Comparison of ENCODE assay signal across 11 cellular contexts in the genomic region with DNA sequence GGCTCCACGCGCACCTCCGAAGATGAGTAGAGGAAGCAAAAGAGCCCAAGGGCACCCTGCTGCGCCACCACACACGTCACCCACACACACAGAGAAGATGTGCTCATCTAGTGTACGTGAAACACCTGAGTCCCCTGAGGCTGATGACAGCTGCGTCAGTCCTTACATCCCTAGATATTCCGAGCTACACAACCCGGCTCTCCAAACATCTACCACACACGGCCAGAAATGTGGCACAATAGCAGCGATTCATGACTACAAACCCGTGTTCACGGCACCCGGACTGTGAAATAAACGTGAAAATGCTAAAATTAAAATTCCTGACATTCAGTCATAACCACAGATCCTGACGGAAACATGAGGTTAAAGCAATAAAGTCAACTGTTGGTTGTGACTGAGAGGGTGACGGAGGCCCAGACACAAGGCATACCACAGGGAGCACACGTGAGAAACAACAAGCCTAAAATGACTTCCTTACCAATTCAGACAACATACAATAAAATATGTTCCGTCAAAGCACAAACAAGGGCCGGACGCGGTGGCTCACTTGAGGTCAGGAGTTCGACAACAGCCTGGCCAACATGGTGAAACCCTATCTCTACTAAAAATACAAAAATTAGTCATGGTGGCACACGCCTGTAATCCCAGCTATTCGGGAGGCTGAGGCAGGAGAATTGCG. TPM values are rescaled to one million over a fixed set of nuclear protein-coding genes. Genes with fewer than 3 reads are reported as not detected.
A peak's percentile ranks its signal among the peaks of the same experiment; 100 is the strongest.
DNase-seq lines count a peak whose midpoint lies in the region; ATAC-seq and TF ChIP-seq lines count a peak whose summit lies in the region.
"Had no signal": no experiment of that assay in that cellular context is flagged by ENCODE, and none has a peak within 500 bp of the region (broad histone marks: within the 10 kb centered on the region; RNA-seq: fewer than 3 reads in every experiment).

No MANE protein-coding gene starts in this region.

- DNase-seq in LHCN-M2 (ENCODE audit: low read depth): peak; percentile 86
- DNase-seq in central memory CD8-positive, alpha-beta T cell (ENCODE audit: low spot score in 2 of 2): no peak
- DNase-seq in adrenal gland: no peak
- DNase-seq in cerebellar cortex (ENCODE audit: low spot score): no peak
- DNase-seq: activated CD4-positive, CD25-positive, alpha-beta regulatory T cell; BE2C; cerebellar nuclear complex; EL; NCI-H187 treated with DMSO at 0.1 percent for 48 hours had no signal

- peaks cover 0 to 43% of the 10 kb centered on the region in 2 donors for H3K4me1 ChIP-seq in adrenal gland (replicated peaks in 1 of 2)
- H3K4me1 ChIP-seq: BE2C had no signal

- no peaks in the 10 kb centered on the region for H3K27me3 ChIP-seq in adrenal gland
- H3K27me3 ChIP-seq: BE2C had no signal

- peak overlapping the region; percentile 44 for H3K27ac Mint-ChIP-seq in central memory CD8-positive, alpha-beta T cell (ENCODE audit: low read depth)
- peak overlapping the region; percentile 15 to 78 (median 64) for H3K27ac Mint-ChIP-seq in nephron

- no peak for TF ChIP-seq CTCF in nephron (IDR thresholded peaks at IDR 0.05; ENCODE audit: unreplicated experiment in 3 of 3)
- no peak for TF ChIP-seq CTCF in adrenal gland (IDR thresholded peaks at IDR 0.05)

- H3K9me3 ChIP-seq in adrenal gland (replicated peaks in 1 of 3): no peaks in the 10 kb centered on the region
- H3K9me3 ChIP-seq: BE2C had no signal

- TF ChIP-seq POLR2A in adrenal gland (IDR thresholded peaks at IDR 0.05): no peak

- no peaks in the 10 kb centered on the region for H3K27me3 Mint-ChIP-seq in central memory CD8-positive, alpha-beta T cell
- H3K27me3 Mint-ChIP-seq in nephron (ENCODE audit: low read depth): no peaks in the 10 kb centered on the region

- H3K4me3 ChIP-seq in adrenal gland: no peak overlapping the region

- 80 to 88% (median 82%) methylated on average over 24 to 26 of the region's 26 CpGs for WGBS in adrenal gland, 4 donors

- no peak for ATAC-seq in central memory CD8-positive, alpha-beta T cell (replicated peaks; ENCODE audit: extremely low read depth, poor library complexity, severe bottlenecking)
- ATAC-seq in GM21528 (IDR thresholded peaks at IDR 0.05; ENCODE audit: low FRiP score, unreplicated experiment): no peak

- H3K9me3 Mint-ChIP-seq in central memory CD8-positive, alpha-beta T cell: no peaks in the 10 kb centered on the region
- no peaks in the 10 kb centered on the region for H3K9me3 Mint-ChIP-seq in nephron

- no peak overlapping the region for H3K27ac ChIP-seq in adrenal gland

- intact Hi-C loops in adrenal gland (cut with DNase I): no loop called here

- peaks cover 0 to 46% of the 10 kb centered on the region in 2 donors for H3K36me3 ChIP-seq in adrenal gland (replicated peaks in 1 of 2)

- H3K4me3 Mint-ChIP-seq in central memory CD8-positive, alpha-beta T cell: no peak overlapping the region
- peak overlapping the region in 2 of 3 experiments; percentile 59 to 74 for H3K4me3 Mint-ChIP-seq in nephron

- H3K36me3 Mint-ChIP-seq in central memory CD8-positive, alpha-beta T cell (ENCODE audit: insufficient read depth): peaks cover 59% of the 10 kb centered on the region
- peaks cover 49% of the 10 kb centered on the region for H3K36me3 Mint-ChIP-seq in nephron (ENCODE audit: low read depth)

- peaks cover 24% of the 10 kb centered on the region for H3K4me1 Mint-ChIP-seq in central memory CD8-positive, alpha-beta T cell
- H3K4me1 Mint-ChIP-seq in nephron: peaks cover 31% of the 10 kb centered on the region

RNA-seq across cellular contexts. Expression of gene SSU72, which starts 7.4 kb away (rescaled TPM):
- total RNA-seq in LHCN-M2 (2014; rRNA removed) (72.5 and 80.6 TPM in 2 replicates), adrenal gland (100 to 1,000 TPM in 5 of 8 donors, 10 to 100 TPM in 3; 87.7 to 219 (median 110) TPM)
- 108 TPM for polyA plus RNA-seq in LHCN-M2 (2012)
- 100 to 1,000 TPM in 2 of 3 donors, 10 to 100 TPM in 1; 84.2 to 132 (median 108) TPM for polyA plus RNA-seq in adrenal gland

RNA-seq across cellular contexts. Expression of gene TMEM240, which starts 26.9 kb away (rescaled TPM):
- total RNA-seq in LHCN-M2 (2014; rRNA removed): 0.63 and 0.83 TPM in 2 replicates
- 0.40 TPM for polyA plus RNA-seq in LHCN-M2 (2012)
- total RNA-seq in adrenal gland: 1 to 10 TPM in 7 of 8 donors, under 1 TPM in 1; 0.95 to 7.0 (median 3.2) TPM
- 10 to 100 TPM in 1 of 3 donors, 1 to 10 TPM in 1, not detected in 1; 5.5 to 12.4 TPM for polyA plus RNA-seq in adrenal gland

RNA-seq across cellular contexts. Expression of gene FNDC10, which starts 32.6 kb away (rescaled TPM):
- total RNA-seq in LHCN-M2 (2014; rRNA removed) (3.3 and 5.9 TPM in 2 replicates), adrenal gland (10 to 100 TPM in 7 of 8 donors, 1 to 10 TPM in 1; 9.4 to 73.6 (median 39.0) TPM)
- polyA plus RNA-seq in LHCN-M2 (2012): 5.7 TPM
- 10 to 100 TPM in 2 of 3 donors, 1 to 10 TPM in 1; 2.0 to 40.1 (median 39.7) TPM for polyA plus RNA-seq in adrenal gland

RNA-seq across cellular contexts. Expression of gene MIB2, which starts 48.0 kb away (rescaled TPM):
- 43.6 and 63.4 TPM in 2 replicates for total RNA-seq in LHCN-M2 (2014; rRNA removed)
- polyA plus RNA-seq in LHCN-M2 (2012): 21.8 TPM
- 100 to 1,000 TPM in 2 of 8 donors, 10 to 100 TPM in 6; 28.3 to 158 (median 85.8) TPM for total RNA-seq in adrenal gland
- polyA plus RNA-seq in adrenal gland: 100 to 1,000 TPM in 2 of 3 donors, 1 to 10 TPM in 1; 1.3 to 608 (median 224) TPM

RNA-seq across cellular contexts. Expression of gene ATAD3A, which starts 55.3 kb away (rescaled TPM):
- total RNA-seq in LHCN-M2 (2014; rRNA removed): 65.0 and 67.9 TPM in 2 replicates
- polyA plus RNA-seq in LHCN-M2 (2012): 47.1 TPM
- 10 to 100 TPM; 16.9 to 46.3 (median 28.7) TPM for total RNA-seq in adrenal gland
- 10 to 100 TPM in 2 of 3 donors, 1 to 10 TPM in 1; 7.8 to 40.7 (median 25.1) TPM for polyA plus RNA-seq in adrenal gland
